Comparison of ENCODE assay signal across 10 cellular contexts in the genomic region with DNA sequence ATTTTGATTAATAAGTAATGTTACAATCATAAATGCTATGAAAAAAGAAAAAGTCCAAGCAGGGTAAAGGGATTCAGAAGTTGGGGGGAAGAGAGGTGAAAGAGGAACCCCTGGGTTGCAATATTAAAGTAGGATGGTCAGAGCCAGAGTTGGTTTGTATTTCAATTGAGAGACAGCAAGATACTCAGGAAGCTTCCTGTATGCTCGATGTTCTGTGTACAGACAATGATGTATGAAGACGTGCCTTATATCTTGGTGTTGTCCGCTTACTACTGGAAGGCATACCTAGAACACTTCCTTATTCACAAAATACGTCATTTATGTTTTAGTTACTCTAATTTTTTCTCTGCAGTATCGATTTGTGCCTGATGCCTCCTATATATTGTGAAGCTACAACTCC.
DNase-seq lines count a peak whose midpoint lies in the region; ATAC-seq lines count a peak whose summit lies in the region.
"Had no signal": no experiment of that assay in that cellular context is flagged by ENCODE, and none has a peak within 500 bp of the region (broad histone marks: within the 10 kb centered on the region; RNA-seq: fewer than 3 reads in every experiment).

No MANE protein-coding gene starts in this region.

- H3K36me3 Mint-ChIP-seq in stimulated activated naive CD8-positive, alpha-beta T cell treated with anti-CD3 and anti-CD28 coated beads, Interleukin-15, Interleukin-2, amounts not matched to agents 100 ng/mL and 50 ng/mL, for 24 hours (ENCODE audit: low read depth): peaks cover 7% of the 10 kb centered on the region
- peaks cover 6% of the 10 kb centered on the region for H3K36me3 Mint-ChIP-seq in activated T-helper 17 cell treated with anti-CD3 and anti-CD28 coated beads, Interleukin-2, amount 50 U/mL, for 72 hours (ENCODE audit: low read depth)

- no peak for ATAC-seq in stimulated activated naive CD8-positive, alpha-beta T cell treated with anti-CD3 and anti-CD28 coated beads, Interleukin-15, Interleukin-2, amounts not matched to agents 100 U/mL and 50 U/mL, for 24 hours
- ATAC-seq in HG03469 (IDR thresholded peaks at IDR 0.05; ENCODE audit: unreplicated experiment) (peak; percentile 59), GM18909 (IDR thresholded peaks at IDR 0.05; ENCODE audit: poor library complexity, unreplicated experiment) (no peak)
- ATAC-seq in activated T-helper 17 cell treated with anti-CD3 and anti-CD28 coated beads, Interleukin-2, amount 50 U/mL, for 72 hours (replicated peaks): peak; percentile 49

- H3K27ac Mint-ChIP-seq in stimulated activated naive CD8-positive, alpha-beta T cell treated with anti-CD3 and anti-CD28 coated beads, Interleukin-15, Interleukin-2, amounts not matched to agents 100 ng/mL and 50 ng/mL, for 24 hours: peak overlapping the region; percentile 2
- H3K27ac Mint-ChIP-seq in activated T-helper 17 cell treated with anti-CD3 and anti-CD28 coated beads, Interleukin-2, amount 50 U/mL, for 72 hours: peak overlapping the region; percentile 53

- no peaks in the 10 kb centered on the region for H3K9me3 Mint-ChIP-seq in stimulated activated naive CD8-positive, alpha-beta T cell treated with anti-CD3 and anti-CD28 coated beads, Interleukin-15, Interleukin-2, amounts not matched to agents 100 ng/mL and 50 ng/mL, for 24 hours
- no peaks in the 10 kb centered on the region for H3K9me3 Mint-ChIP-seq in activated T-helper 17 cell treated with anti-CD3 and anti-CD28 coated beads, Interleukin-2, amount 50 U/mL, for 72 hours

- no peaks in the 10 kb centered on the region for H3K27me3 Mint-ChIP-seq in stimulated activated naive CD8-positive, alpha-beta T cell treated with anti-CD3 and anti-CD28 coated beads, Interleukin-15, Interleukin-2, amounts not matched to agents 100 ng/mL and 50 ng/mL, for 24 hours
- no peaks in the 10 kb centered on the region for H3K27me3 Mint-ChIP-seq in activated T-helper 17 cell treated with anti-CD3 and anti-CD28 coated beads, Interleukin-2, amount 50 U/mL, for 72 hours

- peaks cover 82% of the 10 kb centered on the region for H3K4me1 Mint-ChIP-seq in stimulated activated naive CD8-positive, alpha-beta T cell treated with anti-CD3 and anti-CD28 coated beads, Interleukin-15, Interleukin-2, amounts not matched to agents 100 ng/mL and 50 ng/mL, for 24 hours (ENCODE audit: low read depth)
- peaks cover 42% of the 10 kb centered on the region for H3K4me1 Mint-ChIP-seq in activated T-helper 17 cell treated with anti-CD3 and anti-CD28 coated beads, Interleukin-2, amount 50 U/mL, for 72 hours

- H3K4me3 Mint-ChIP-seq in stimulated activated naive CD8-positive, alpha-beta T cell treated with anti-CD3 and anti-CD28 coated beads, Interleukin-15, Interleukin-2, amounts not matched to agents 100 ng/mL and 50 ng/mL, for 24 hours: no peak overlapping the region
- H3K4me3 Mint-ChIP-seq in activated T-helper 17 cell treated with anti-CD3 and anti-CD28 coated beads, Interleukin-2, amount 50 U/mL, for 72 hours: peak overlapping the region; percentile 52

- DNase-seq in stimulated activated naive CD8-positive, alpha-beta T cell treated with anti-CD3 and anti-CD28 coated beads, Interleukin-15, Interleukin-2, amounts not matched to agents 100 U/mL and 50 U/mL, for 24 hours: no peak
- DNase-seq in cortex of kidney (lab: John Stamatoyannopoulos, UW) (no peak), NCI-H446 (lab: John Stamatoyannopoulos, UW) (no peak), RKO (ENCODE audit: low spot score) (no peak)
- DNase-seq: ovary, SJCRH30 had no signal

Comparison
In these comparisons a context has a peak if more than half of its experiments do, and no peak if none do; other contexts are left out.
1. ATAC-seq: peak in HG03469 (single experiment) and activated T-helper 17 cell treated with anti-CD3 and anti-CD28 coated beads, Interleukin-2, amount 50 U/mL, for 72 hours (single experiment); none in stimulated activated naive CD8-positive, alpha-beta T cell treated with anti-CD3 and anti-CD28 coated beads, Interleukin-15, Interleukin-2, amounts not matched to agents 100 U/mL and 50 U/mL, for 24 hours (single experiment) and GM18909 (single experiment).